Comparison of ENCODE assay signal across 29 cellular contexts in genomic region chr5:107028938-107029337, GRCh38.
"Had no signal": no experiment of that assay in that cellular context is flagged by ENCODE, and none has a peak within 500 bp of the region (broad histone marks: within the 10 kb centered on the region; RNA-seq: fewer than 3 reads in every experiment).

No MANE protein-coding gene starts in this region.

- H3K9me3 Mint-ChIP-seq: endodermal cell, nephron progenitor cell had no signal

- H3K36me3 Mint-ChIP-seq: naive thymus-derived CD8-positive, alpha-beta T cell had no signal

- H3K4me3 Mint-ChIP-seq: endodermal cell; immature natural killer cell; naive thymus-derived CD8-positive, alpha-beta T cell; nephron progenitor cell; stimulated activated naive CD8-positive, alpha-beta T cell treated with anti-CD3 and anti-CD28 coated beads, Interleukin-15, amount 100 ng/mL, for 72 hours had no signal

- H3K9me3 ChIP-seq: esophagus muscularis mucosa, gastroesophageal sphincter, lower lobe of right lung, prostate gland, right atrium auricular region, suprapubic skin, transverse colon, upper lobe of right lung, uterus had no signal

- H3K27me3 Mint-ChIP-seq: naive thymus-derived CD8-positive, alpha-beta T cell; stimulated activated naive CD8-positive, alpha-beta T cell treated with anti-CD3 and anti-CD28 coated beads, Interleukin-15, amount 100 ng/mL, for 72 hours had no signal

- DNase-seq: dorsolateral prefrontal cortex; effector CD4-positive, alpha-beta T cell; endodermal cell; foreskin keratinocyte; hypothalamus; immature natural killer cell; islet precursor cell; kidney glomerular epithelial cell; left ventricle myocardium superior; lower lobe of right lung; naive thymus-derived CD8-positive, alpha-beta T cell; nephron progenitor cell; nucleus accumbens; stimulated activated CD4-positive, alpha-beta T cell treated with anti-CD3 and anti-CD28 coated beads, Interleukin-12 subunit alpha, Interleukin-12 subunit beta, amount 100 ng/mL, for 4 hours; stimulated activated CD4-positive, alpha-beta T cell treated with anti-CD3 and anti-CD28 coated beads, Interleukin-1b, Interleukin-23, amount 100 ng/mL, for 48 hours; stimulated activated CD4-positive, alpha-beta T cell treated with anti-CD3 and anti-CD28 coated beads, Interleukin-4, amount 100 ng/mL, for 1 hour; stimulated activated CD8-positive, alpha-beta memory T cell treated with anti-CD3 and anti-CD28 coated beads, Interleukin-4, amount 100 ng/mL, for 48 hours; stimulated activated naive CD4-positive, alpha-beta T cell; stimulated activated naive CD8-positive, alpha-beta T cell treated with anti-CD3 and anti-CD28 coated beads, Interleukin-15, amount 100 ng/mL, for 72 hours; transverse colon; upper lobe of right lung; uterus had no signal

- H3K27me3 ChIP-seq: dorsolateral prefrontal cortex, esophagus muscularis mucosa, foreskin keratinocyte, gastroesophageal sphincter, right atrium auricular region, suprapubic skin, transverse colon, upper lobe of right lung, uterus had no signal

- H3K4me1 ChIP-seq: esophagus muscularis mucosa, gastroesophageal sphincter, lower lobe of right lung, prostate gland, right atrium auricular region, suprapubic skin, transverse colon, upper lobe of right lung, uterus had no signal

- H3K4me3 ChIP-seq: dorsolateral prefrontal cortex, esophagus muscularis mucosa, gastroesophageal sphincter, lower lobe of right lung, prostate gland, right atrium auricular region, smooth muscle cell, suprapubic skin, transverse colon, upper lobe of right lung, uterus had no signal

- ATAC-seq: foreskin keratinocyte; gastroesophageal sphincter; left ventricle myocardium superior; lower lobe of right lung; naive thymus-derived CD8-positive, alpha-beta T cell; sciatic nerve; stimulated activated naive CD8-positive, alpha-beta T cell treated with anti-CD3 and anti-CD28 coated beads, Interleukin-15, amount 100 ng/mL, for 72 hours; upper lobe of right lung had no signal

- H3K36me3 ChIP-seq: esophagus muscularis mucosa, gastroesophageal sphincter, lower lobe of right lung, prostate gland, right atrium auricular region, suprapubic skin, transverse colon, upper lobe of right lung, uterus had no signal

- H3K27ac Mint-ChIP-seq: endodermal cell; immature natural killer cell; naive thymus-derived CD8-positive, alpha-beta T cell; nephron progenitor cell; stimulated activated naive CD8-positive, alpha-beta T cell treated with anti-CD3 and anti-CD28 coated beads, Interleukin-15, amount 100 ng/mL, for 72 hours had no signal

- H3K4me1 Mint-ChIP-seq: immature natural killer cell; naive thymus-derived CD8-positive, alpha-beta T cell; nephron progenitor cell; stimulated activated naive CD8-positive, alpha-beta T cell treated with anti-CD3 and anti-CD28 coated beads, Interleukin-15, amount 100 ng/mL, for 72 hours had no signal

- H3K27ac ChIP-seq: dorsolateral prefrontal cortex, esophagus muscularis mucosa, foreskin keratinocyte, gastroesophageal sphincter, lower lobe of right lung, prostate gland, right atrium auricular region, suprapubic skin, transverse colon, upper lobe of right lung, uterus had no signal

- H3K4me2 ChIP-seq: smooth muscle cell had no signal
